ENCODE assay signal across 14 cellular contexts in genomic region chr19:58352760-58353671, GRCh38. TPM values are rescaled to one million over a fixed set of nuclear protein-coding genes. Genes with fewer than 3 reads are reported as not detected.
DNase-seq lines count a peak whose midpoint lies in the region; ATAC-seq and TF ChIP-seq lines count a peak whose summit lies in the region.
"Had no signal": no experiment of that assay in that cellular context is flagged by ENCODE, and none has a peak within 500 bp of the region (broad histone marks: within the 10 kb centered on the region; RNA-seq: fewer than 3 reads in every experiment).

A1BG (minus strand) TSS chr19:58353492; CDS start chr19:58353437, 55 bp downstream.

- H3K36me3 ChIP-seq in SK-N-SH (replicated peaks in 1 of 2; ENCODE audit: control insufficient read depth in 1 of 2, insufficient read depth in 2 of 2, low read length in 1 of 2) (peaks cover 2 to 4% of the 10 kb centered on the region in 2 experiments), hepatocyte (replicated peaks; ENCODE audit: insufficient read depth, low read depth) (no peaks in the 10 kb centered on the region), sigmoid colon (no peaks in the 10 kb centered on the region)
- H3K36me3 ChIP-seq: thoracic aorta had no signal

- H4K20me1 ChIP-seq in SK-N-SH (ENCODE audit: insufficient read depth) (no peaks in the 10 kb centered on the region), hepatocyte (ENCODE audit: insufficient read depth, poor library complexity, severe bottlenecking) (no peaks in the 10 kb centered on the region)

- ATAC-seq in SK-N-SH treated with all-trans-retinoic acid at 6 μM for 48 hours (no peak), HG03565 (IDR thresholded peaks at IDR 0.05; ENCODE audit: unreplicated experiment) (no peak), HG02938 (IDR thresholded peaks at IDR 0.05; ENCODE audit: unreplicated experiment) (no peak), GM19023 (IDR thresholded peaks at IDR 0.05; ENCODE audit: unreplicated experiment) (no peak)
- ATAC-seq: GM12878 had no signal

- no peak within 1 kb of the TSS for H3K4me2 ChIP-seq in SK-N-SH
- no peak within 1 kb of the TSS for H3K4me2 ChIP-seq in hepatocyte

- 88% methylated on average over 16 of the region's 26 CpGs for WGBS in SK-N-SH (ENCODE audit: low lambda C conversion rate)
- 85% methylated on average over 24 of the region's 26 CpGs for WGBS in hepatocyte (ENCODE audit: low lambda C conversion rate, missing lambda C conversion rate)
- 78 to 85% methylated on average over 26 of the region's 26 CpGs for WGBS in sigmoid colon, 2 donors

- CTCF ChIA-PET in SK-N-SH (lab: Yijun Ruan, JAX): interaction anchor here (1.0 kb wide), 1 partner anchor 10 kb away, joined by 3 read pairs; the partner anchor contains the start of gene ZNF497

- H3K79me2 ChIP-seq in SK-N-SH (ENCODE audit: insufficient read depth) (peaks cover 26% of the 10 kb centered on the region), hepatocyte (peaks cover 6% of the 10 kb centered on the region)

- H3K9me3 ChIP-seq in SK-N-SH: no peaks in the 10 kb centered on the region
- H3K9me3 ChIP-seq in hepatocyte (ENCODE audit: low read depth): no peaks in the 10 kb centered on the region
- H3K9me3 ChIP-seq in sigmoid colon: no peaks in the 10 kb centered on the region
- H3K9me3 ChIP-seq: thoracic aorta had no signal

- TF ChIP-seq CTCF in SK-N-SH (IDR thresholded peaks at IDR 0.05) (no peak), hepatocyte (IDR thresholded peaks at IDR 0.05; ENCODE audit: poor library complexity) (no peak), sigmoid colon (IDR thresholded peaks at IDR 0.05) (no peak)

- TF ChIP-seq POLR2A in sigmoid colon (IDR thresholded peaks at IDR 0.05): no peak

- no peak within 1 kb of the TSS for H2AFZ ChIP-seq in SK-N-SH (ENCODE audit: low read depth)
- H2AFZ ChIP-seq in hepatocyte: no peak within 1 kb of the TSS

- no peak within 1 kb of the TSS for H3K4me3 ChIP-seq in SK-N-SH (ENCODE audit: low read depth in 2 of 2, low read length in 1 of 2)
- no peak within 1 kb of the TSS for H3K4me3 ChIP-seq in hepatocyte
- H3K4me3 ChIP-seq in sigmoid colon: no peak within 1 kb of the TSS
- H3K4me3 ChIP-seq: GM12878, thoracic aorta had no signal

- POLR2A ChIA-PET in SK-N-SH (lab: Yijun Ruan, JAX): interaction anchor here (0.6 to 3.6 kb wide), 3 partner anchors 9 to 73 kb away, joined by 3 to 18 read pairs (median 4); partner anchors contain the start of gene ZNF497

- TF ChIP-seq RAD21 in SK-N-SH (IDR thresholded peaks at IDR 0.05; ENCODE audit: low read length): no peak

- H3K9ac ChIP-seq in SK-N-SH: no peak within 1 kb of the TSS

- no peak for DNase-seq in SK-N-SH
- DNase-seq in RPMI7951 (ENCODE audit: low read depth): no peak
- no peak for DNase-seq in hepatocyte (ENCODE audit: low spot score)
- no peak for DNase-seq in sigmoid colon
- DNase-seq: DMS153, hippocampal formation, T-helper 9 cell had no signal

- no peaks in the 10 kb centered on the region; a peak in 1 of 4 replicates for H3K4me1 ChIP-seq in SK-N-SH (ENCODE audit: control insufficient read depth in 1 of 2, insufficient read depth in 2 of 2, low read depth in 1 of 2, low read length in 1 of 2)
- H3K4me1 ChIP-seq in hepatocyte (ENCODE audit: insufficient read depth): no peaks in the 10 kb centered on the region
- peaks cover 0 to 31% (median 22%) of the 10 kb centered on the region in 4 donors for H3K4me1 ChIP-seq in sigmoid colon

- no peaks in the 10 kb centered on the region for H3K9me2 ChIP-seq in SK-N-SH
- H3K9me2 ChIP-seq in hepatocyte (replicated peaks; ENCODE audit: insufficient read depth): no peaks in the 10 kb centered on the region

- intact Hi-C loops in sigmoid colon (cut with DNase I): no loop called here

- H3K27me3 ChIP-seq in SK-N-SH (ENCODE audit: insufficient read depth) (no peaks in the 10 kb centered on the region), hepatocyte (no peaks in the 10 kb centered on the region), sigmoid colon (peaks cover 38 to 94% (median 87%) of the 10 kb centered on the region in 3 donors)

- H3K27ac ChIP-seq in SK-N-SH (ENCODE audit: low read depth in 2 of 2, low read length in 1 of 2): no peak within 1 kb of the TSS
- H3K27ac ChIP-seq in hepatocyte: no peak within 1 kb of the TSS
- H3K27ac ChIP-seq in sigmoid colon: no peak within 1 kb of the TSS
- H3K27ac ChIP-seq: 22Rv1, thoracic aorta had no signal

- H3F3A ChIP-seq in SK-N-SH (replicated peaks; ENCODE audit: insufficient read depth): no peaks in the 10 kb centered on the region

- TF ChIP-seq EP300 in SK-N-SH (IDR thresholded peaks at IDR 0.05; ENCODE audit: borderline replicate concordance in 1 of 2, low read depth in 1 of 2, low read length in 1 of 2): no peak
- TF ChIP-seq EP300 in sigmoid colon (IDR thresholded peaks at IDR 0.05): no peak

TF ChIP-seq in SK-N-SH, 30 proteins besides CTCF, POLR2A, EP300 and RAD21:
- TF ChIP-seq RCOR1 (IDR thresholded peaks at IDR 0.05; ENCODE audit: low read length) (no peak), USF2 (IDR thresholded peaks at IDR 0.05; ENCODE audit: borderline replicate concordance, low read depth, low read length) (no peak), SIN3A (IDR thresholded peaks at IDR 0.05; ENCODE audit: borderline replicate concordance, low read depth, low read length) (no peak)

TF ChIP-seq in SK-N-SH treated with all-trans-retinoic acid at 6 μM for 48 hours, 23 proteins besides CTCF, POLR2A, EP300 and RAD21 (continues in another document):
- TF ChIP-seq PPARA (CRISPR knock-in tag; IDR thresholded peaks at IDR 0.05; ENCODE audit: borderline replicate concordance) (no peak), TCF4 (CRISPR knock-in tag; IDR thresholded peaks at IDR 0.05; ENCODE audit: borderline replicate concordance) (no peak), ISL1 (CRISPR knock-in tag; IDR thresholded peaks at IDR 0.05) (no peak), ZNF8 (CRISPR knock-in tag; IDR thresholded peaks at IDR 0.05) (no peak), SNAI2 (CRISPR knock-in tag; IDR thresholded peaks at IDR 0.05) (no peak), BACH2 (CRISPR knock-in tag; IDR thresholded peaks at IDR 0.05; ENCODE audit: borderline replicate concordance) (no peak), CSDC2 (CRISPR knock-in tag; IDR thresholded peaks at IDR 0.05) (no peak), ZC3H10 (CRISPR knock-in tag; IDR thresholded peaks at IDR 0.05) (no peak), TOX (CRISPR knock-in tag; IDR thresholded peaks at IDR 0.05; ENCODE audit: borderline replicate concordance) (no peak), PATZ1 (CRISPR knock-in tag; IDR thresholded peaks at IDR 0.05; ENCODE audit: borderline replicate concordance) (no peak), ZFP30 (CRISPR knock-in tag; IDR thresholded peaks at IDR 0.05) (no peak), TSHZ2 (CRISPR knock-in tag; IDR thresholded peaks at IDR 0.05) (no peak), ESRRG (CRISPR knock-in tag; IDR thresholded peaks at IDR 0.05) (no peak), ZNF565 (CRISPR knock-in tag; conservative IDR thresholded peaks at IDR 0.05; ENCODE audit: low read depth) (no peak), ARNTL (CRISPR knock-in tag; IDR thresholded peaks at IDR 0.05; ENCODE audit: borderline replicate concordance, low read depth) (no peak)

RNA-seq across cellular contexts. Expression of gene A1BG, which starts in this region (rescaled TPM):
- polyA plus RNA-seq in SK-N-SH (2012; rRNA removed): 61.4 and 62.6 TPM in 2 replicates
- 39.1 and 61.2 TPM in 2 replicates for polyA plus RNA-seq in SK-N-SH (2012; cell fraction: cytosol; rRNA removed)
- polyA plus RNA-seq in SK-N-SH (2012; cell fraction: nucleus; rRNA removed): 23.3 and 58.0 TPM in 2 replicates
- 64.4 and 111 TPM in 2 replicates for total RNA-seq in RPMI7951 (2014; rRNA removed; shearing (Covaris generic))
- total RNA-seq in hepatocyte: 35.9 and 45.5 TPM in 2 replicates
- polyA plus RNA-seq in hepatocyte: 106 and 108 TPM in 2 replicates
- 10 to 100 TPM in 2 of 4 donors, 1 to 10 TPM in 2; 1.9 to 17.4 (median 12.1) TPM for total RNA-seq in sigmoid colon
- 10 to 100 TPM in 2 of 3 donors, 1 to 10 TPM in 1; 7.2 to 23.4 (median 16.0) TPM for polyA plus RNA-seq in sigmoid colon
